ENCODE assay signal across 1 cellular context in the genomic region with DNA sequence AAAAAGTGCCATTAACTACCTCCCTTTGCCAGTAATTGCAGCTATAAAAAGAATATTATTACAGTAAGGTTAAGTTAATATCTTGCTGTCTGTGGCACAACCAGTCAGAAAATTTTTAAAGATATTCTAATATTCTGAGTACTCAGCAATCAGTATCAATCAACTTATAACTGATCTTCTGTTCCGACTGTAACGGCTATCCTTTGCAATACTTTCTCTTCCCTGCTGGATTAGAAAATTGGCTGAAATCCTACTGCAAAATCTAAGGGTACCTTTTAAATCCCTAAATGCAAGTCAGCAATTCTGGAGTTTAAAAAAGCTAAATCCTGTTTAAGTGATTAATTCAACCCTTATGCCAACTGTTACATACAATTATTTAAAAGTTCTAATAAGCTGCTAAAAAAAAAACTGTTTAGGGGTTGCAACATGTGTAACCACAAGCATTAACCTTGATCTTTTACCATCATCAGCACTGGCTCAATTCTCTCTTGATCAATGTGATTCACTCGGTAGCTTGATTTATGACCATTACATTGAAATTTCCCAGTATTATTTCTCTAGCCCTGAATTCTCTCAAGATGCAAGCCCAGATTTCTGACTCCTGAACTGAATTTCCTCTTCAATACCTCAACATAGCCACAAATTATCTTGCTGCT.
TF ChIP-seq lines count a peak whose summit lies in the region.

No MANE protein-coding gene starts in this region.

TF ChIP-seq in IMR-90, 13 proteins besides CTCF, POLR2A, EP300 and RAD21:
- TF ChIP-seq FOS (IDR thresholded peaks at IDR 0.05; ENCODE audit: low read depth, low read length), result no peak
- peak; percentile 68 for TF ChIP-seq MAFK (IDR thresholded peaks at IDR 0.05; ENCODE audit: low read depth, low read length)
